Comparison of ENCODE assay signal across 1 cellular context in genomic region chr3:169215461-169215860, GRCh38.
A peak's percentile ranks its signal among the peaks of the same experiment; 100 is the strongest.
TF ChIP-seq lines count a peak whose summit lies in the region.

No MANE protein-coding gene starts in this region.

TF ChIP-seq in Ishikawa, 13 proteins besides CTCF, POLR2A, EP300 and RAD21 (continued from another document):
- TF ChIP-seq, protein P1, sequence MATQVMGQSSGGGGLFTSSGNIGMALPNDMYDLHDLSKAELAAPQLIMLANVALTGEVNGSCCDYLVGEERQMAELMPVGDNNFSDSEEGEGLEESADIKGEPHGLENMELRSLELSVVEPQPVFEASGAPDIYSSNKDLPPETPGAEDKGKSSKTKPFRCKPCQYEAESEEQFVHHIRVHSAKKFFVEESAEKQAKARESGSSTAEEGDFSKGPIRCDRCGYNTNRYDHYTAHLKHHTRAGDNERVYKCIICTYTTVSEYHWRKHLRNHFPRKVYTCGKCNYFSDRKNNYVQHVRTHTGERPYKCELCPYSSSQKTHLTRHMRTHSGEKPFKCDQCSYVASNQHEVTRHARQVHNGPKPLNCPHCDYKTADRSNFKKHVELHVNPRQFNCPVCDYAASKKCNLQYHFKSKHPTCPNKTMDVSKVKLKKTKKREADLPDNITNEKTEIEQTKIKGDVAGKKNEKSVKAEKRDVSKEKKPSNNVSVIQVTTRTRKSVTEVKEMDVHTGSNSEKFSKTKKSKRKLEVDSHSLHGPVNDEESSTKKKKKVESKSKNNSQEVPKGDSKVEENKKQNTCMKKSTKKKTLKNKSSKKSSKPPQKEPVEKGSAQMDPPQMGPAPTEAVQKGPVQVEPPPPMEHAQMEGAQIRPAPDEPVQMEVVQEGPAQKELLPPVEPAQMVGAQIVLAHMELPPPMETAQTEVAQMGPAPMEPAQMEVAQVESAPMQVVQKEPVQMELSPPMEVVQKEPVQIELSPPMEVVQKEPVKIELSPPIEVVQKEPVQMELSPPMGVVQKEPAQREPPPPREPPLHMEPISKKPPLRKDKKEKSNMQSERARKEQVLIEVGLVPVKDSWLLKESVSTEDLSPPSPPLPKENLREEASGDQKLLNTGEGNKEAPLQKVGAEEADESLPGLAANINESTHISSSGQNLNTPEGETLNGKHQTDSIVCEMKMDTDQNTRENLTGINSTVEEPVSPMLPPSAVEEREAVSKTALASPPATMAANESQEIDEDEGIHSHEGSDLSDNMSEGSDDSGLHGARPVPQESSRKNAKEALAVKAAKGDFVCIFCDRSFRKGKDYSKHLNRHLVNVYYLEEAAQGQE (IDR thresholded peaks at IDR 0.05; ENCODE audit: low read depth), result no peak
- TF ChIP-seq NFIC (IDR thresholded peaks at IDR 0.05) (peak; percentile 47; the same call in 1 of the 2 replicates), FOXM1 (IDR thresholded peaks at IDR 0.05; ENCODE audit: borderline replicate concordance, low read depth) (peak; percentile 58; the same call in 1 of the 2 replicates), TCF12 (IDR thresholded peaks at IDR 0.05; ENCODE audit: low read depth) (no peak; the same call in 1 of the 2 replicates), CEBPB (IDR thresholded peaks at IDR 0.05) (no peak)
TF ChIP-seq in Ishikawa: peak in this region for 3.
